In genomic region chr5:143003328-143003636, GRCh38 we compare ENCODE assay signal across 8 cellular contexts.
A peak's percentile ranks its signal among the peaks of the same experiment; 100 is the strongest.
DNase-seq lines count a peak whose midpoint lies in the region; ATAC-seq and TF ChIP-seq lines count a peak whose summit lies in the region.

No MANE protein-coding gene starts in this region.

- no peak for TF ChIP-seq CTCF in esophagus squamous epithelium (IDR thresholded peaks at IDR 0.05)

- ATAC-seq in T-helper 17 cell (no peak), HG02973 (IDR thresholded peaks at IDR 0.05; ENCODE audit: unreplicated experiment) (no peak)

- H3K4me3 ChIP-seq in GM23248 (no peak overlapping the region), esophagus squamous epithelium (no peak overlapping the region), skeletal muscle tissue (ENCODE audit: low read length in 3 of 3) (no peak overlapping the region)

- in situ Hi-C loops in GM23248 (cut with MboI): no loop called here

- DNase-seq in GM23248 (no peak), T-helper 17 cell (no peak), esophagus squamous epithelium (lab: John Stamatoyannopoulos, UW) (no peak), H4 (ENCODE audit: low spot score) (no peak), RPMI8226 (no peak), SW480 (ENCODE audit: low spot score) (no peak)

- no peak overlapping the region for H2AFZ ChIP-seq in GM23248

- H3K27ac ChIP-seq in GM23248 (peak overlapping the region; percentile 83), esophagus squamous epithelium (peak overlapping the region in 3 of 4 donors; percentile 52 to 74 (median 67)), skeletal muscle tissue (ENCODE audit: low read depth, low read length) (peak overlapping the region; percentile 78)

- peak overlapping the region; percentile 99 for H3K27ac Mint-ChIP-seq in T-helper 17 cell

- H3K27me3 ChIP-seq in GM23248 (replicated peaks; ENCODE audit: insufficient read depth): no peaks in the 10 kb centered on the region
- H3K27me3 ChIP-seq in esophagus squamous epithelium: no peaks in the 10 kb centered on the region
- no peaks in the 10 kb centered on the region for H3K27me3 ChIP-seq in skeletal muscle tissue (ENCODE audit: control insufficient read depth in 3 of 3, insufficient read depth in 3 of 3, low read length in 3 of 3)

- H3K9me3 ChIP-seq in GM23248 (ENCODE audit: low read depth) (no peaks in the 10 kb centered on the region), T-helper 17 cell (ENCODE audit: control insufficient read depth, low read length, poor library complexity, severe bottlenecking) (no peaks in the 10 kb centered on the region), esophagus squamous epithelium (no peaks in the 10 kb centered on the region), skeletal muscle tissue (ENCODE audit: control insufficient read depth in 3 of 3, low read length in 3 of 3) (no peaks in the 10 kb centered on the region)

- H3K9ac ChIP-seq in GM23248: peak overlapping the region; percentile 65
- no peak overlapping the region for H3K9ac ChIP-seq in skeletal muscle tissue (ENCODE audit: low read depth in 1 of 3, low read length in 3 of 3)

- H3K36me3 Mint-ChIP-seq in T-helper 17 cell (ENCODE audit: low read depth): peaks cover 3% of the 10 kb centered on the region

- WGBS in GM23248 (ENCODE audit: low coverage in 1 of 2, low lambda C conversion rate in 2 of 2, missing lambda C conversion rate in 2 of 2), 2 experiments: 86% methylated on average over 3 of the region's 3 CpGs
- 77 to 87% methylated on average over 3 of the region's 3 CpGs for WGBS in esophagus squamous epithelium, 2 donors

- H3K36me3 ChIP-seq in GM23248 (ENCODE audit: low read depth): no peaks in the 10 kb centered on the region
- H3K36me3 ChIP-seq in esophagus squamous epithelium: no peaks in the 10 kb centered on the region
- H3K36me3 ChIP-seq in skeletal muscle tissue (ENCODE audit: control insufficient read depth in 3 of 3, insufficient read depth in 3 of 3, low read length in 3 of 3): no peaks in the 10 kb centered on the region

- H3K4me3 Mint-ChIP-seq in T-helper 17 cell: peak overlapping the region; percentile 83

- H3K9me2 ChIP-seq in GM23248 (ENCODE audit: insufficient read depth): no peaks in the 10 kb centered on the region

- peaks cover 33% of the 10 kb centered on the region for H3F3A ChIP-seq in GM23248 (ENCODE audit: insufficient read depth)

- intact Hi-C loops in esophagus squamous epithelium (cut with DNase I): no loop called here

- TF ChIP-seq POLR2A in esophagus squamous epithelium (IDR thresholded peaks at IDR 0.05): no peak

- peaks cover 32% of the 10 kb centered on the region for H3K4me1 ChIP-seq in GM23248 (ENCODE audit: insufficient read depth)
- H3K4me1 ChIP-seq in esophagus squamous epithelium: peaks cover 6 to 44% (median 10%) of the 10 kb centered on the region in 3 donors
- peaks cover 26 to 44% (median 31%) of the 10 kb centered on the region in 3 donors for H3K4me1 ChIP-seq in skeletal muscle tissue (ENCODE audit: control insufficient read depth in 3 of 3, insufficient read depth in 3 of 3, low read length in 3 of 3)

- H3K4me1 Mint-ChIP-seq in T-helper 17 cell: peaks cover 47% of the 10 kb centered on the region

- H3K79me2 ChIP-seq in GM23248 (ENCODE audit: insufficient read depth): no peaks in the 10 kb centered on the region

- no peaks in the 10 kb centered on the region for H3K27me3 Mint-ChIP-seq in T-helper 17 cell

- H3K4me2 ChIP-seq in GM23248 (ENCODE audit: unreplicated experiment): peak overlapping the region; percentile 67

- H4K20me1 ChIP-seq in GM23248 (ENCODE audit: insufficient read depth): no peaks in the 10 kb centered on the region
